ENCODE assay signal across 2 cellular contexts in the genomic region with DNA sequence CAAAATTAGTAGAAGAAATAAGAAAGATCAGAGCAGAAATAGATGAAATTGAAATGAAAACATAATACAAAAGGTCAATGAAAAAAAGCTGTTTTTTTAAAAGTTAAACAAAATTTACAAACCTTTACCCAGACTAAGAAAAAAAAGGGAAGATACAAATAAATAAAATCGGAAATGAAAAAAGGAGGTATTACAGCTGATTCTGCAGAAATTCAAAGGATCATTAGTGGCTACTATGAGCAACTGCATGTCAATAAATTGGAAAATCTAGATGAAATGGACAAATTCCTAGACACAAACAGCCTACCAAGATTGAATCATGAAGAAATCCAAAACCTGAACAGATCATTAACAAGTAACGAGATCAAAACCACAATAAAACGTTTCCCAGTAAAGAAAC.
TF ChIP-seq lines count a peak whose summit lies in the region.

No MANE protein-coding gene starts in this region.

TF ChIP-seq in HepG2, 621 proteins besides CTCF, POLR2A, EP300 and RAD21:
- peak; percentile 61 to 63 for TF ChIP-seq MAFK (conservative IDR thresholded peaks at IDR 0.05 in 1 of 2, IDR thresholded peaks at IDR 0.05 in 1 of 2; ENCODE audit: low read length in 2 of 2)
- no peak for TF ChIP-seq IRF2 (CRISPR knock-in tag; IDR thresholded peaks at IDR 0.05)
- TF ChIP-seq CENPBD1 (CRISPR knock-in tag; IDR thresholded peaks at IDR 0.05; ENCODE audit: borderline replicate concordance, low read depth), result no peak
- no peak for TF ChIP-seq FOXA3 (CRISPR knock-in tag; IDR thresholded peaks at IDR 0.05)
- TF ChIP-seq ZNF180 (CRISPR knock-in tag; IDR thresholded peaks at IDR 0.05; ENCODE audit: borderline replicate concordance, low read depth), result no peak
- no peak for TF ChIP-seq MTF2 (CRISPR knock-in tag; IDR thresholded peaks at IDR 0.05; ENCODE audit: borderline replicate concordance)
- no peak for TF ChIP-seq ZNF317 (CRISPR knock-in tag; IDR thresholded peaks at IDR 0.05)
- peak; percentile 55; the same call in 1 of the 2 replicates for TF ChIP-seq MAFF (IDR thresholded peaks at IDR 0.05; ENCODE audit: low read depth, low read length)
- TF ChIP-seq NFE2L2 (IDR thresholded peaks at IDR 0.05; ENCODE audit: low read length), result no peak
- TF ChIP-seq, protein P1, sequence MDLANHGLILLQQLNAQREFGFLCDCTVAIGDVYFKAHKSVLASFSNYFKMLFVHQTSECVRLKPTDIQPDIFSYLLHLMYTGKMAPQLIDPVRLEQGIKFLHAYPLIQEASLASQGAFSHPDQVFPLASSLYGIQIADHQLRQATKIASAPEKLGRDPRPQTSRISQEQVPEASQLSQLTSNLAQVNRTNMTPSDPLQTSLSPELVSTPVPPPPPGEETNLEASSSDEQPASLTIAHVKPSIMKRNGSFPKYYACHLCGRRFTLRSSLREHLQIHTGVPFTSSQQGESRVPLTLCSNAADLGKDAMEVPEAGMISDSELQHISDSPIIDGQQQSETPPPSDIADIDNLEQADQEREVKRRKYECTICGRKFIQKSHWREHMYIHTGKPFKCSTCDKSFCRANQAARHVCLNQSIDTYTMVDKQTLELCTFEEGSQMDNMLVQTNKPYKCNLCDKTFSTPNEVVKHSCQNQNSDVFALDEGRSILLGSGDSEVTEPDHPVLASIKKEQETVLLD (CRISPR knock-in tag; IDR thresholded peaks at IDR 0.05; ENCODE audit: low read depth), result no peak

TF ChIP-seq in K562, 482 proteins besides CTCF, POLR2A, EP300 and RAD21:
- TF ChIP-seq TCFL5 (CRISPR knock-in tag; conservative IDR thresholded peaks at IDR 0.05) (no peak), ZNF830 (CRISPR knock-in tag; IDR thresholded peaks at IDR 0.05) (no peak), ZNF316 (IDR thresholded peaks at IDR 0.05) (peak; percentile 68), C11orf30 (IDR thresholded peaks at IDR 0.05; ENCODE audit: low read depth) (peak; percentile 51)
